ENCODE assay signal across 18 cellular contexts in genomic region chr15:29008846-29009245, GRCh38.
DNase-seq lines count a peak whose midpoint lies in the region; ATAC-seq, FAIRE-seq and TF ChIP-seq lines count a peak whose summit lies in the region.
"Had no signal": no experiment of that assay in that cellular context is flagged by ENCODE, and none has a peak within 500 bp of the region (broad histone marks: within the 10 kb centered on the region; RNA-seq: fewer than 3 reads in every experiment).

No MANE protein-coding gene starts in this region.

- WGBS in A549 (ENCODE audit: missing lambda C conversion rate) = 45% methylated on average over 2 of the region's 2 CpGs
- WGBS in mesenchymal stem cell = 25% methylated on average over 1 of the region's 2 CpGs

- H2AFZ ChIP-seq in mesenchymal stem cell (ENCODE audit: low read depth, low read length) = no peak overlapping the region
- H2AFZ ChIP-seq: GM23248 had no signal

- H3K27me3 Mint-ChIP-seq in chondrocyte (ENCODE audit: low read depth) = no peaks in the 10 kb centered on the region
- H3K27me3 Mint-ChIP-seq in activated T-helper 2 cell treated with anti-CD3 and anti-CD28 coated beads, Interferon-gamma antibody, Interleukin-2, Interleukin-4, amounts not matched to agents 10 μg/mL and 5 μg/mL and 100 μg/mL, durations not matched to agents 14 hours and 24 hours and 36 hours (ENCODE audit: low read depth) = no peaks in the 10 kb centered on the region

- no peak for TF ChIP-seq EP300 in A549 (IDR thresholded peaks at IDR 0.05)

- H2AK5ac ChIP-seq in mesenchymal stem cell (ENCODE audit: low read length, severe bottlenecking) = no peak overlapping the region

- H3K4me2 ChIP-seq in A549 (no peak overlapping the region), mesenchymal stem cell (ENCODE audit: low read length, poor library complexity, severe bottlenecking) (no peak overlapping the region)
- H3K4me2 ChIP-seq: KMS-11 had no signal

- H3K4me3 Mint-ChIP-seq in chondrocyte (ENCODE audit: unreplicated experiment) = no peak overlapping the region
- H3K4me3 Mint-ChIP-seq in activated T-helper 2 cell treated with anti-CD3 and anti-CD28 coated beads, Interferon-gamma antibody, Interleukin-2, Interleukin-4, amounts not matched to agents 10 μg/mL and 5 μg/mL and 100 μg/mL, durations not matched to agents 14 hours and 24 hours and 36 hours (ENCODE audit: low read depth) = no peak overlapping the region

- H3K14ac ChIP-seq in mesenchymal stem cell (ENCODE audit: low read length in 2 of 2) = no peak overlapping the region

- TF ChIP-seq CTCF in A549 (IDR thresholded peaks at IDR 0.05) (no peak), chondrocyte (IDR thresholded peaks at IDR 0.05) (no peak)

- no peak overlapping the region for H3K4ac ChIP-seq in mesenchymal stem cell (ENCODE audit: low read depth in 1 of 2, low read length in 2 of 2)

- no peak overlapping the region for H4K8ac ChIP-seq in mesenchymal stem cell (ENCODE audit: low read length)

- no peak overlapping the region for H2BK15ac ChIP-seq in mesenchymal stem cell (ENCODE audit: low read depth, poor library complexity, severe bottlenecking)

- no peak for TF ChIP-seq RAD21 in A549 (conservative IDR thresholded peaks at IDR 0.05 in 1 of 2, IDR thresholded peaks at IDR 0.05 in 1 of 2)

- no peak overlapping the region for H4K91ac ChIP-seq in mesenchymal stem cell (ENCODE audit: low read length)

- H3K36me3 Mint-ChIP-seq in chondrocyte (ENCODE audit: low read depth) = peaks cover 3% of the 10 kb centered on the region
- H3K36me3 Mint-ChIP-seq in activated T-helper 2 cell treated with anti-CD3 and anti-CD28 coated beads, Interferon-gamma antibody, Interleukin-2, Interleukin-4, amounts not matched to agents 10 μg/mL and 5 μg/mL and 100 μg/mL, durations not matched to agents 14 hours and 24 hours and 36 hours (ENCODE audit: low read depth) = no peaks in the 10 kb centered on the region

- H2BK120ac ChIP-seq in mesenchymal stem cell (ENCODE audit: low read depth, low read length) = no peak overlapping the region

- H3K9me3 ChIP-seq in A549 (no peaks in the 10 kb centered on the region), mesenchymal stem cell (ENCODE audit: control insufficient read depth, low read length) (no peaks in the 10 kb centered on the region)

- DNase-seq in A549 (ENCODE audit: low read depth in 1 of 2, low spot score in 1 of 2) = no peak
- peak; percentile 12 for DNase-seq in EL
- no peak for DNase-seq in chondrocyte (ENCODE audit: low spot score)
- peak; percentile 65 for DNase-seq in mesenchymal stem cell
- no peak for DNase-seq in stimulated activated CD4-positive, alpha-beta T cell treated with anti-CD3 and anti-CD28 coated beads, Interleukin-4, amount 100 ng/mL, for 24 hours
- DNase-seq in activated T-helper 2 cell treated with anti-CD3 and anti-CD28 coated beads, Interferon-gamma antibody, Interleukin-2, Interleukin-4, amounts not matched to agents 10 μg/mL and 5 μg/mL and 100 μg/mL, durations not matched to agents 14 hours and 24 hours and 36 hours (ENCODE audit: low spot score) = no peak
- DNase-seq in activated CD4-positive, CD25-positive, alpha-beta regulatory T cell treated with anti-CD3 and anti-CD28 coated beads, Interleukin-2, amount 50 U/mL, for 72 hours = no peak
- DNase-seq: GM23248, NCI-H1092 treated with DMSO at 0.1 percent for 48 hours, NCI-H2081 treated with DMSO at 0.1 percent for 48 hours, NCI-H510A treated with DMSO at 0.1 percent for 48 hours, NCI-H82 had no signal

- H2BK5ac ChIP-seq in mesenchymal stem cell (ENCODE audit: low read depth, low read length, poor library complexity, severe bottlenecking) = no peak overlapping the region

- CTCF ChIA-PET in A549 (lab: Yijun Ruan, JAX) = interaction anchor here (1.0 kb wide), 1 partner anchor 81 kb away, joined by 3 read pairs; no protein-coding TSS in a partner anchor

- peak overlapping the region in 1 of 2 experiments; percentile 30 for H3K18ac ChIP-seq in mesenchymal stem cell (ENCODE audit: low read depth in 1 of 2, low read length in 2 of 2)

- POLR2A ChIA-PET in A549 (lab: Yijun Ruan, JAX) = no interaction called here

- ATAC-seq in A549 (peak; percentile 29 to 64; a peak in 2 of 6 replicates), HG02970 (IDR thresholded peaks at IDR 0.05; ENCODE audit: low FRiP score, unreplicated experiment) (no peak)
- ATAC-seq: HepG2, Panc1 had no signal

- H3K9ac ChIP-seq in mesenchymal stem cell (ENCODE audit: low read length) = no peak overlapping the region
- H3K9ac ChIP-seq: GM23248, KMS-11 had no signal

- H3K9me3 Mint-ChIP-seq in chondrocyte (ENCODE audit: low read depth) = peaks cover 4% of the 10 kb centered on the region
- no peaks in the 10 kb centered on the region for H3K9me3 Mint-ChIP-seq in activated T-helper 2 cell treated with anti-CD3 and anti-CD28 coated beads, Interferon-gamma antibody, Interleukin-2, Interleukin-4, amounts not matched to agents 10 μg/mL and 5 μg/mL and 100 μg/mL, durations not matched to agents 14 hours and 24 hours and 36 hours

- no peak overlapping the region for H2BK12ac ChIP-seq in mesenchymal stem cell (ENCODE audit: low read length in 2 of 2)

- H3K4me3 ChIP-seq in A549 (no peak overlapping the region), mesenchymal stem cell (ENCODE audit: insufficient read depth in 1 of 2, low read depth in 1 of 2, low read length in 2 of 2) (no peak overlapping the region)
- H3K4me3 ChIP-seq: GM23248 had no signal

- H3K36me3 ChIP-seq in mesenchymal stem cell (ENCODE audit: control insufficient read depth in 1 of 2, insufficient read depth in 2 of 2, low read depth in 1 of 2, low read length in 2 of 2) = no peaks in the 10 kb centered on the region

- no peak overlapping the region for H3K23ac ChIP-seq in mesenchymal stem cell (ENCODE audit: low read length in 2 of 2)

- peak overlapping the region; percentile 2 for H3K27ac Mint-ChIP-seq in chondrocyte (ENCODE audit: unreplicated experiment)
- H3K27ac Mint-ChIP-seq in activated T-helper 2 cell treated with anti-CD3 and anti-CD28 coated beads, Interferon-gamma antibody, Interleukin-2, Interleukin-4, amounts not matched to agents 10 μg/mL and 5 μg/mL and 100 μg/mL, durations not matched to agents 14 hours and 24 hours and 36 hours = no peak overlapping the region

- TF ChIP-seq POLR2A in A549 (IDR thresholded peaks at IDR 0.05; ENCODE audit: low read length) = no peak

- no peaks in the 10 kb centered on the region for H3K79me1 ChIP-seq in mesenchymal stem cell (replicated peaks; ENCODE audit: low read length, poor library complexity, severe bottlenecking)

- FAIRE-seq in A549 (lab: Jason Lieb, UNC) = no peak
- FAIRE-seq: A204.1, HepG2 had no signal

- peaks cover 4% of the 10 kb centered on the region; the same call in 1 of the 3 replicates for H3K4me1 ChIP-seq in A549
- H3K4me1 ChIP-seq in mesenchymal stem cell (ENCODE audit: control insufficient read depth, insufficient read depth, low read depth, low read length) = no peaks in the 10 kb centered on the region

- peaks cover 19% of the 10 kb centered on the region for H3K4me1 Mint-ChIP-seq in chondrocyte (ENCODE audit: low read depth)
- H3K4me1 Mint-ChIP-seq in activated T-helper 2 cell treated with anti-CD3 and anti-CD28 coated beads, Interferon-gamma antibody, Interleukin-2, Interleukin-4, amounts not matched to agents 10 μg/mL and 5 μg/mL and 100 μg/mL, durations not matched to agents 14 hours and 24 hours and 36 hours (ENCODE audit: low read depth) = peaks cover 3% of the 10 kb centered on the region

- intact Hi-C loops in activated T-helper 2 cell treated with anti-CD3 and anti-CD28 coated beads, Interferon-gamma antibody, Interleukin-2, Interleukin-4, amounts not matched to agents 10 μg/mL and 5 μg/mL and 100 μg/mL, durations not matched to agents 14 hours and 24 hours and 36 hours (cut with micrococcal nuclease) = no loop called here

- no peaks in the 10 kb centered on the region for H3K27me3 ChIP-seq in mesenchymal stem cell (ENCODE audit: control insufficient read depth in 1 of 2, insufficient read depth in 1 of 2, low read length in 2 of 2)

- H3K27ac ChIP-seq in A549 (no peak overlapping the region), mesenchymal stem cell (ENCODE audit: low read length, poor library complexity, severe bottlenecking) (no peak overlapping the region)
- H3K27ac ChIP-seq: C4-2B, GM23248, KMS-11 had no signal

TF ChIP-seq in A549, 52 proteins besides CTCF, POLR2A, EP300 and RAD21:
- TF ChIP-seq PBX3 (IDR thresholded peaks at IDR 0.05) (no peak), HMGXB4 (CRISPR knock-in tag; IDR thresholded peaks at IDR 0.05; ENCODE audit: borderline replicate concordance) (no peak), USF2 (IDR thresholded peaks at IDR 0.05) (no peak), EHF (CRISPR knock-in tag; IDR thresholded peaks at IDR 0.05) (no peak), SREBF2 (IDR thresholded peaks at IDR 0.05) (no peak), JUNB (IDR thresholded peaks at IDR 0.05) (no peak), FOXS1 (CRISPR knock-in tag; IDR thresholded peaks at IDR 0.05) (no peak)

Comparison
In these comparisons a context has a peak if more than half of its experiments do, and no peak if none do; other contexts are left out.
1. DNase-seq: peak in EL (single experiment) and mesenchymal stem cell (single experiment); none in A549 (0 of 2), chondrocyte (single experiment), stimulated activated CD4-positive, alpha-beta T cell treated with anti-CD3 and anti-CD28 coated beads, Interleukin-4, amount 100 ng/mL, for 24 hours (single experiment), activated T-helper 2 cell treated with anti-CD3 and anti-CD28 coated beads, Interferon-gamma antibody, Interleukin-2, Interleukin-4, amounts not matched to agents 10 μg/mL and 5 μg/mL and 100 μg/mL, durations not matched to agents 14 hours and 24 hours and 36 hours (single experiment) and activated CD4-positive, CD25-positive, alpha-beta regulatory T cell treated with anti-CD3 and anti-CD28 coated beads, Interleukin-2, amount 50 U/mL, for 72 hours (single experiment).